In genomic region chr4:74547042-74547441, GRCh38 we compare ENCODE assay signal across 29 cellular contexts.
DNase-seq lines count a peak whose midpoint lies in the region; ATAC-seq, FAIRE-seq and TF ChIP-seq lines count a peak whose summit lies in the region.
"Had no signal": no experiment of that assay in that cellular context is flagged by ENCODE, and none has a peak within 500 bp of the region (broad histone marks: within the 10 kb centered on the region; RNA-seq: fewer than 3 reads in every experiment).

No MANE protein-coding gene starts in this region.

- H3K4me1 Mint-ChIP-seq in activated naive CD4-positive, alpha-beta T cell treated with anti-CD3 and anti-CD28 coated beads for 36 hours (ENCODE audit: low read depth): peaks cover 4% of the 10 kb centered on the region

- H3K9me3 Mint-ChIP-seq in activated naive CD4-positive, alpha-beta T cell treated with anti-CD3 and anti-CD28 coated beads for 36 hours: no peaks in the 10 kb centered on the region
- H3K9me3 Mint-ChIP-seq: CD8-positive, alpha-beta T cell had no signal

- DNase-seq in ELR (ENCODE audit: low read depth) (peak; percentile 26), RWPE2 (ENCODE audit: low spot score) (no peak), epithelial cell of esophagus (ENCODE audit: low read depth) (peak; percentile 49), small intestine (peak; percentile 46), erythroblast (lab: John Stamatoyannopoulos, UW) (no peak)
- no peak for DNase-seq in activated naive CD4-positive, alpha-beta T cell treated with anti-CD3 and anti-CD28 coated beads for 36 hours
- DNase-seq: Caco-2; CD8-positive, alpha-beta T cell; DMS 273 treated with DMSO at 0.1 percent for 48 hours; DMS79 treated with DMSO at 0.1 percent for 48 hours; KBM-7; MG63; NCI-H1105 treated with DMSO at 0.1 percent for 48 hours; NCI-H146; NCI-H2029; NCI-H446 treated with DMSO at 0.1 percent for 48 hours; NCI-H526; NCI-H82; NK-92 treated with Interleukin-12 subunit alpha and Interleukin-12 subunit beta, amount 100 ng/mL, for 24 hours; PC-9; RPMI8226; SHP77 treated with DMSO at 0.1 percent for 48 hours had no signal

- H3K9me3 ChIP-seq in RWPE2 (ENCODE audit: severe bottlenecking): no peaks in the 10 kb centered on the region
- H3K9me3 ChIP-seq in small intestine (ENCODE audit: control insufficient read depth, low read depth): no peaks in the 10 kb centered on the region
- H3K9me3 ChIP-seq: Caco-2, MG63 had no signal

- H3K36me3 Mint-ChIP-seq in activated naive CD4-positive, alpha-beta T cell treated with anti-CD3 and anti-CD28 coated beads for 36 hours (ENCODE audit: low read depth): no peaks in the 10 kb centered on the region
- H3K36me3 Mint-ChIP-seq: CD8-positive, alpha-beta T cell had no signal

- H3K27me3 Mint-ChIP-seq in activated naive CD4-positive, alpha-beta T cell treated with anti-CD3 and anti-CD28 coated beads for 36 hours (ENCODE audit: low read depth): peaks cover 1% of the 10 kb centered on the region
- H3K27me3 Mint-ChIP-seq: B cell had no signal

- intact Hi-C loops in activated naive CD4-positive, alpha-beta T cell treated with anti-CD3 and anti-CD28 coated beads for 36 hours (cut with micrococcal nuclease): no loop called here

- no peaks in the 10 kb centered on the region for H3K27me3 ChIP-seq in RWPE2 (ENCODE audit: insufficient read depth, poor library complexity, severe bottlenecking)
- H3K27me3 ChIP-seq in small intestine (ENCODE audit: control insufficient read depth in 2 of 2, insufficient read depth in 2 of 2, low read length in 2 of 2): no peaks in the 10 kb centered on the region
- H3K27me3 ChIP-seq: MG63 had no signal

- no peak overlapping the region for H3K4me3 ChIP-seq in RWPE2 (ENCODE audit: severe bottlenecking)
- no peak overlapping the region for H3K4me3 ChIP-seq in epithelial cell of esophagus (ENCODE audit: low read length)
- H3K4me3 ChIP-seq in small intestine (ENCODE audit: low read depth in 1 of 2, low read length in 2 of 2): no peak overlapping the region
- H3K4me3 ChIP-seq: MG63, PC-9, SK-N-MC had no signal

- TF ChIP-seq CTCF in RWPE2 (IDR thresholded peaks at IDR 0.05; ENCODE audit: poor library complexity, severe bottlenecking) (no peak), epithelial cell of esophagus (IDR thresholded peaks at IDR 0.05; ENCODE audit: insufficient read depth, low read depth, low read length, missing control alignments) (no peak)

- CTCF ChIA-PET in activated naive CD4-positive, alpha-beta T cell treated with anti-CD3 and anti-CD28 coated beads for 36 hours (lab: Charles Lee): no interaction called here

- FAIRE-seq in small intestine (lab: Jason Lieb, UNC): peak; percentile 59
- FAIRE-seq: GM12892, GM19239, HTR-8/SVneo had no signal

- H3K36me3 ChIP-seq in RWPE2 (ENCODE audit: low read depth) (no peaks in the 10 kb centered on the region), small intestine (ENCODE audit: control insufficient read depth in 2 of 2, insufficient read depth in 2 of 2, low read length in 2 of 2) (no peaks in the 10 kb centered on the region)
- H3K36me3 ChIP-seq: MG63 had no signal

- H3K4me1 ChIP-seq in RWPE2 (ENCODE audit: insufficient read depth, poor library complexity, severe bottlenecking) (peaks cover 46% of the 10 kb centered on the region), small intestine (ENCODE audit: control insufficient read depth in 2 of 2, insufficient read depth in 1 of 2, low read depth in 1 of 2, low read length in 1 of 2) (peaks cover 0 to 5% of the 10 kb centered on the region in 2 donors)

- H3K27ac Mint-ChIP-seq in activated naive CD4-positive, alpha-beta T cell treated with anti-CD3 and anti-CD28 coated beads for 36 hours: no peak overlapping the region
- H3K27ac Mint-ChIP-seq: B cell; CD8-positive, alpha-beta T cell had no signal

- H3K27ac ChIP-seq in RWPE2 (ENCODE audit: poor library complexity, severe bottlenecking): peak overlapping the region; percentile 68
- no peak overlapping the region for H3K27ac ChIP-seq in small intestine (ENCODE audit: low read depth in 1 of 2, low read length in 1 of 2)
- H3K27ac ChIP-seq: C4-2B, PC-9, SK-N-MC had no signal

- ATAC-seq in RWPE2 (ENCODE audit: low read depth) (no peak), GM21576 (IDR thresholded peaks at IDR 0.05; ENCODE audit: unreplicated experiment) (no peak)
- ATAC-seq: CD8-positive, alpha-beta T cell had no signal

- no peak overlapping the region for H3K4me3 Mint-ChIP-seq in activated naive CD4-positive, alpha-beta T cell treated with anti-CD3 and anti-CD28 coated beads for 36 hours
- H3K4me3 Mint-ChIP-seq: B cell; CD8-positive, alpha-beta T cell had no signal

- TF ChIP-seq POLR2A in erythroblast (IDR thresholded peaks at IDR 0.05; ENCODE audit: low read length): no peak

Comparison
In these comparisons a context has a peak if more than half of its experiments do, and no peak if none do; other contexts are left out.
1. DNase-seq: peak in ELR (single experiment), epithelial cell of esophagus (single experiment) and small intestine (single experiment); none in RWPE2 (single experiment), erythroblast (0 of 2) and activated naive CD4-positive, alpha-beta T cell treated with anti-CD3 and anti-CD28 coated beads for 36 hours (single experiment).